In genomic region chr18:48954837-48955527, GRCh38 we compare ENCODE assay signal across 12 cellular contexts. TPM values are rescaled to one million over a fixed set of nuclear protein-coding genes. Genes with fewer than 3 reads are reported as not detected.
DNase-seq lines count a peak whose midpoint lies in the region; ATAC-seq and TF ChIP-seq lines count a peak whose summit lies in the region.
"Had no signal": no experiment of that assay in that cellular context is flagged by ENCODE, and none has a peak within 500 bp of the region (broad histone marks: within the 10 kb centered on the region; RNA-seq: fewer than 3 reads in every experiment).

No MANE protein-coding gene starts in this region.

- no peak overlapping the region for H3K4me3 ChIP-seq in heart left ventricle
- no peak overlapping the region for H3K4me3 ChIP-seq in ovary
- H3K4me3 ChIP-seq in vagina, result no peak overlapping the region

- TF ChIP-seq EP300 in ovary (IDR thresholded peaks at IDR 0.05), result no peak

- H3K36me3 ChIP-seq in heart left ventricle (no peaks in the 10 kb centered on the region), ovary (no peaks in the 10 kb centered on the region), vagina (no peaks in the 10 kb centered on the region)

- DNase-seq in heart left ventricle (no peak), cardiac septum (ENCODE audit: low spot score) (no peak), ovary (peak in 1 of 5 donors; percentile 20), vagina (ENCODE audit: extremely low spot score in 2 of 2) (no peak), islet precursor cell (no peak)
- DNase-seq in activated CD4-positive, CD25-positive, alpha-beta regulatory T cell (lab: John Stamatoyannopoulos, UW), result no peak
- DNase-seq: activated CD4-positive, CD25-positive, alpha-beta regulatory T cell treated with anti-CD3 and anti-CD28 coated beads, Interleukin-2, amount 50 U/mL, for 72 hours; activated naive CD4-positive, alpha-beta T cell treated with anti-CD3 and anti-CD28 coated beads for 36 hours; effector CD4-positive, alpha-beta T cell; NCI-H2171 treated with DMSO at 0.1 percent for 48 hours had no signal

- no peak for TF ChIP-seq POLR2A in heart left ventricle (IDR thresholded peaks at IDR 0.05)
- TF ChIP-seq POLR2A in ovary (IDR thresholded peaks at IDR 0.05), result no peak
- TF ChIP-seq POLR2A in vagina (IDR thresholded peaks at IDR 0.05), result no peak

- H3K4me1 ChIP-seq in heart left ventricle (peaks cover 5 to 49% (median 31%) of the 10 kb centered on the region in 12 donors), ovary (ENCODE audit: insufficient read depth) (peaks cover 11% of the 10 kb centered on the region), vagina (peaks cover 53% of the 10 kb centered on the region)

- ATAC-seq in heart left ventricle (no peak), esophagus mucosa (peak; percentile 72), HG03565 (IDR thresholded peaks at IDR 0.05; ENCODE audit: unreplicated experiment) (no peak)

- H3K27ac ChIP-seq in heart left ventricle, result peak overlapping the region in 11 of 12 donors; percentile 50 to 76 (median 66)
- H3K27ac ChIP-seq in ovary, result peak overlapping the region; percentile 38 to 44
- H3K27ac ChIP-seq in vagina, result peak overlapping the region; percentile 98

- 84 to 93% (median 88%) methylated on average over 15 of the region's 15 CpGs for WGBS in heart left ventricle, 4 donors
- WGBS in ovary, 3 donors, result 93 to 96% (median 96%) methylated on average over 15 of the region's 15 CpGs

- H3K9me3 ChIP-seq in heart left ventricle, result no peaks in the 10 kb centered on the region
- no peaks in the 10 kb centered on the region for H3K9me3 ChIP-seq in ovary
- H3K9me3 ChIP-seq in vagina, result no peaks in the 10 kb centered on the region

- H3K27me3 ChIP-seq in heart left ventricle, result peaks cover 0 to 6% (median 0%) of the 10 kb centered on the region in 9 donors
- no peaks in the 10 kb centered on the region for H3K27me3 ChIP-seq in ovary
- H3K27me3 ChIP-seq in vagina, result no peaks in the 10 kb centered on the region

- TF ChIP-seq CTCF in heart left ventricle (IDR thresholded peaks at IDR 0.05) (no peak), ovary (IDR thresholded peaks at IDR 0.05) (no peak), vagina (IDR thresholded peaks at IDR 0.05) (no peak)

- intact Hi-C loops in heart left ventricle (cut with DNase I), result loop anchor here in 6 of 10 donors (2.0 to 10.0 kb wide), 6 partner anchors 20 to 278 kb away; no protein-coding TSS in a partner anchor
- intact Hi-C loops in cardiac septum (cut with DNase I), result loop anchor here (5.0 to 10.0 kb wide), 3 partner anchors 220 to 857 kb away; partner anchors contain the start of gene ACAA2
- intact Hi-C loops in ovary (cut with DNase I), result loop anchor here in 2 of 4 donors (10.0 kb wide), 1 partner anchor 280 kb away; no protein-coding TSS in a partner anchor
- intact Hi-C loops in vagina (cut with DNase I), result loop anchor here (5.0 to 10.0 kb wide), 3 partner anchors 37 to 270 kb away; no protein-coding TSS in a partner anchor

RNA-seq across cellular contexts. Expression of gene SMAD7, which starts 4.2 kb away (rescaled TPM):
- total RNA-seq in heart left ventricle, result 10 to 100 TPM; 16.3 to 32.0 (median 19.9) TPM
- 10 to 100 TPM in 1 of 2 donors, 1 to 10 TPM in 1; 9.1 to 21.2 TPM for polyA plus RNA-seq in heart left ventricle
- 42.4 TPM for total RNA-seq in cardiac septum
- total RNA-seq in esophagus mucosa, result 3.7 TPM
- 10 to 100 TPM; 10.7 to 36.5 (median 13.1) TPM for total RNA-seq in ovary
- polyA plus RNA-seq in ovary, result 10 to 100 TPM; 13.7 to 18.9 TPM
- 34.1 TPM for total RNA-seq in vagina

Comparison
In these comparisons a context has a peak if more than half of its experiments do, and no peak if none do; other contexts are left out.
1. H3K27ac ChIP-seq: peak in every context shown above with its lines; median percentile 98 in vagina; 66 in heart left ventricle; 41 in ovary.